Comparison of ENCODE assay signal across 33 cellular contexts in genomic region chr15:91480426-91480825, GRCh38.
"Had no signal": no experiment of that assay in that cellular context is flagged by ENCODE, and none has a peak within 500 bp of the region (broad histone marks: within the 10 kb centered on the region; RNA-seq: fewer than 3 reads in every experiment).

No MANE protein-coding gene starts in this region.

- H3K4me3 Mint-ChIP-seq: activated B cell treated with CpG ODN at 0.5 μM for 24 hours; activated CD4-positive, alpha-beta memory T cell treated with anti-CD3 and anti-CD28 coated beads for 36 hours; activated CD4-positive, alpha-beta T cell treated with anti-CD3 and anti-CD28 coated beads for 36 hours; activated CD4-positive, alpha-beta T cell treated with anti-CD3 and anti-CD28 coated beads, Interleukin-2, amount 10 ng/mL, durations not matched to agents 24 days and 14 days; activated CD8-positive, alpha-beta memory T cell treated with anti-CD3 and anti-CD28 coated beads, Interleukin-2, amount 10 ng/mL, durations not matched to agents 7 days and 5 days; activated CD8-positive, alpha-beta T cell treated with anti-CD3 and anti-CD28 coated beads, Interleukin-2, amount 10 ng/mL, durations not matched to agents 7 days and 5 days; activated naive CD4-positive, alpha-beta T cell treated with anti-CD3 and anti-CD28 coated beads for 36 hours; activated T-helper 1 cell treated with anti-CD3 and anti-CD28 coated beads, Interleukin-12 subunit alpha, Interleukin-12 subunit beta, Interleukin-2, Interleukin-4 antibody, amounts not matched to agents 30 ng/mL and 10 ng/mL and 1 ng/mL, durations not matched to agents 14 hours and 24 hours and 36 hours; effector memory CD8-positive, alpha-beta T cell; T-helper 1 cell treated with Interleukin-12 subunit alpha and Interleukin-12 subunit beta and Interleukin-4 antibody, amounts not matched to agents 30 μg/mL and 1 μg/mL, for 36 hours had no signal

- H3K4me1 ChIP-seq: adrenal gland, body of pancreas, esophagus muscularis mucosa, foreskin keratinocyte, gastrocnemius medialis, heart left ventricle had no signal

- H3K27ac ChIP-seq: adrenal gland, body of pancreas, esophagus muscularis mucosa, foreskin keratinocyte, gastrocnemius medialis, heart left ventricle, WERI-Rb-1 had no signal

- H3K9me3 ChIP-seq: adrenal gland, body of pancreas, esophagus muscularis mucosa, gastrocnemius medialis, heart left ventricle had no signal

- H3K27ac Mint-ChIP-seq: activated B cell treated with CpG ODN at 0.5 μM for 24 hours; activated CD4-positive, alpha-beta memory T cell treated with anti-CD3 and anti-CD28 coated beads for 36 hours; activated CD4-positive, alpha-beta T cell treated with anti-CD3 and anti-CD28 coated beads for 36 hours; activated CD4-positive, alpha-beta T cell treated with anti-CD3 and anti-CD28 coated beads, Interleukin-2, amount 10 ng/mL, durations not matched to agents 24 days and 14 days; activated naive CD4-positive, alpha-beta T cell treated with anti-CD3 and anti-CD28 coated beads for 36 hours; activated naive CD4-positive, alpha-beta T cell treated with anti-CD3 and anti-CD28 coated beads, Interleukin-2, amount 50 U/mL, for 72 hours; activated T-helper 1 cell treated with anti-CD3 and anti-CD28 coated beads, Interleukin-12 subunit alpha, Interleukin-12 subunit beta, Interleukin-2, Interleukin-4 antibody, amounts not matched to agents 30 ng/mL and 10 ng/mL and 1 ng/mL, durations not matched to agents 14 hours and 24 hours and 36 hours; effector memory CD8-positive, alpha-beta T cell; T-helper 1 cell treated with Interleukin-12 subunit alpha and Interleukin-12 subunit beta and Interleukin-4 antibody, amounts not matched to agents 30 μg/mL and 1 μg/mL, for 36 hours had no signal

- H3K27me3 ChIP-seq: adrenal gland, body of pancreas, foreskin keratinocyte, gastrocnemius medialis, heart left ventricle had no signal

- H3K27me3 Mint-ChIP-seq: activated CD4-positive, alpha-beta memory T cell treated with anti-CD3 and anti-CD28 coated beads for 36 hours; activated CD4-positive, alpha-beta T cell treated with anti-CD3 and anti-CD28 coated beads for 36 hours; activated CD4-positive, alpha-beta T cell treated with anti-CD3 and anti-CD28 coated beads, Interleukin-2, amount 10 ng/mL, durations not matched to agents 24 days and 14 days; activated CD8-positive, alpha-beta memory T cell treated with anti-CD3 and anti-CD28 coated beads, Interleukin-2, amount 10 ng/mL, durations not matched to agents 7 days and 5 days; T-cell had no signal

- DNase-seq: activated B cell treated with CpG ODN at 0.5 μM for 24 hours; activated CD4-positive, alpha-beta memory T cell treated with anti-CD3 and anti-CD28 coated beads for 36 hours; activated CD4-positive, alpha-beta T cell treated with anti-CD3 and anti-CD28 coated beads for 36 hours; activated CD4-positive, CD25-positive, alpha-beta regulatory T cell treated with anti-CD3 and anti-CD28 coated beads, Interleukin-2, amount 50 U/mL, for 72 hours; activated CD8-positive, alpha-beta memory T cell treated with anti-CD3 and anti-CD28 coated beads, Interleukin-2, amount 10 ng/mL, durations not matched to agents 7 days and 5 days; activated CD8-positive, alpha-beta memory T cell treated with anti-CD3 and anti-CD28 coated beads, Interleukin-2, amount 50 U/mL, for 4 hours; activated CD8-positive, alpha-beta T cell treated with anti-CD3 and anti-CD28 coated beads, Interleukin-2, amount 10 ng/mL, durations not matched to agents 7 days and 5 days; activated gamma-delta T cell treated with Interleukin-2 at 50 U/mL for 16 hours; activated naive CD4-positive, alpha-beta T cell treated with anti-CD3 and anti-CD28 coated beads for 36 hours; activated T-cell treated with anti-CD3 and anti-CD28 coated beads, Interleukin-2, amount 50 U/mL, for 1 hour; activated T-cell treated with anti-CD3 and anti-CD28 coated beads, Interleukin-2, amount 50 U/mL, for 48 hours; adrenal gland; amygdala; aorta; body of pancreas; caudate nucleus; cortex of kidney; dermis blood vessel endothelial cell; effector CD4-positive, alpha-beta T cell; effector memory CD8-positive, alpha-beta T cell; gastrocnemius medialis; glutamatergic neuron; heart left ventricle; T-cell; T-helper 9 cell; WERI-Rb-1 had no signal

- FAIRE-seq: colon had no signal

- H3K4me1 Mint-ChIP-seq: activated B cell treated with CpG ODN at 0.5 μM for 24 hours had no signal

- H3K9me3 Mint-ChIP-seq: activated B cell treated with CpG ODN at 0.5 μM for 24 hours; activated CD4-positive, alpha-beta memory T cell treated with anti-CD3 and anti-CD28 coated beads for 36 hours; activated naive CD4-positive, alpha-beta T cell treated with anti-CD3 and anti-CD28 coated beads for 36 hours had no signal

- H3K4me3 ChIP-seq: adrenal gland, body of pancreas, esophagus muscularis mucosa, gastrocnemius medialis, heart left ventricle had no signal

- H3K36me3 Mint-ChIP-seq: activated CD4-positive, alpha-beta memory T cell treated with anti-CD3 and anti-CD28 coated beads for 36 hours had no signal

- H3K36me3 ChIP-seq: adrenal gland, esophagus muscularis mucosa, gastrocnemius medialis, heart left ventricle, WERI-Rb-1 had no signal

- ATAC-seq: activated CD4-positive, alpha-beta T cell treated with anti-CD3 and anti-CD28 coated beads for 36 hours; activated CD8-positive, alpha-beta memory T cell treated with anti-CD3 and anti-CD28 coated beads, Interleukin-2, amount 10 ng/mL, durations not matched to agents 7 days and 5 days; activated CD8-positive, alpha-beta T cell treated with anti-CD3 and anti-CD28 coated beads, Interleukin-2, amount 10 ng/mL, durations not matched to agents 7 days and 5 days; activated naive CD4-positive, alpha-beta T cell treated with anti-CD3 and anti-CD28 coated beads, Interleukin-2, amount 50 U/mL, for 72 hours; body of pancreas; effector memory CD8-positive, alpha-beta T cell; foreskin keratinocyte; gastrocnemius medialis; heart left ventricle; T-cell had no signal
